In the genomic region with DNA sequence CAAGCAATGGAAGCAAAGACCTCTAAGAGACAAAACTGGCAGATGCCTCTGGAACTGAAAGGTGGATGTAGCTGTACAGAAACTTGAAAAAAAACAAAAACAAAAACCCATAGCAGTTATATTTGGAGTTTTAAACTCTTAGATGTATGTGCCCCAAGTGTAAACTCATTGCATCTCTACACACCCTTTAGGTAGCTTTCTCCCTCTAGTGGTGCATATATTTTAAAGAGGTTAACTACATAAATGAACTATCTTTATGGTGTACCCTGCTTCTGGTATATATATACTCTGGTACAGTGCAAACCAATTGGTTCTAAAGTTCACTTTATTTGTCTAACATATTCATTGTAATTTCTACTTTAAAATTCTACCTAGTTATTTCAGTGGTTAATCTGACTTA, we compare ENCODE assay signal across 22 cellular contexts.
A peak's percentile ranks its signal among the peaks of the same experiment; 100 is the strongest.
DNase-seq lines count a peak whose midpoint lies in the region; ATAC-seq and TF ChIP-seq lines count a peak whose summit lies in the region.
"Had no signal": no experiment of that assay in that cellular context is flagged by ENCODE, and none has a peak within 500 bp of the region (broad histone marks: within the 10 kb centered on the region; RNA-seq: fewer than 3 reads in every experiment).

No MANE protein-coding gene starts in this region.

- H2BK12ac ChIP-seq in H9 (ENCODE audit: insufficient read length, low read depth, low read length), result no peak overlapping the region

- no peak overlapping the region for H3K4me3 ChIP-seq in AG04450 (ENCODE audit: low read depth, low read length)
- H3K4me3 ChIP-seq: ovary, thyroid gland had no signal

- H3K27ac ChIP-seq in AG04450 (ENCODE audit: low read depth, low read length), result no peak overlapping the region
- no peak overlapping the region for H3K27ac ChIP-seq in H9 (ENCODE audit: insufficient read length, low read depth, low read length)
- H3K27ac ChIP-seq: HL-60, ovary, thyroid gland had no signal

- H3K36me3 Mint-ChIP-seq in H9 (ENCODE audit: insufficient read depth in 1 of 3, low read depth in 3 of 3) (no peaks in the 10 kb centered on the region), glutamatergic neuron (ENCODE audit: unreplicated experiment) (no peaks in the 10 kb centered on the region)
- H3K36me3 Mint-ChIP-seq: activated naive CD8-positive, alpha-beta T cell treated with anti-CD3 and anti-CD28 coated beads for 36 hours had no signal

- H3K9me3 Mint-ChIP-seq in H9 (no peaks in the 10 kb centered on the region), glutamatergic neuron (ENCODE audit: unreplicated experiment) (peaks cover 3% of the 10 kb centered on the region)
- H3K9me3 Mint-ChIP-seq: activated CD4-positive, alpha-beta T cell treated with anti-CD3 and anti-CD28 coated beads, Interleukin-2, amount 10 ng/mL, durations not matched to agents 24 days and 14 days; activated naive CD8-positive, alpha-beta T cell treated with anti-CD3 and anti-CD28 coated beads for 36 hours; activated T-helper 2 cell treated with anti-CD3 and anti-CD28 coated beads, Interferon-gamma antibody, Interleukin-2, Interleukin-4, amounts not matched to agents 10 μg/mL and 5 μg/mL and 100 μg/mL, durations not matched to agents 14 hours and 24 hours and 36 hours had no signal

- H3K27ac Mint-ChIP-seq in H9 (no peak overlapping the region), glutamatergic neuron (ENCODE audit: unreplicated experiment) (peak overlapping the region; percentile 84)
- H3K27ac Mint-ChIP-seq: activated CD4-positive, alpha-beta T cell treated with anti-CD3 and anti-CD28 coated beads, Interleukin-2, amount 10 ng/mL, durations not matched to agents 24 days and 14 days; activated naive CD8-positive, alpha-beta T cell treated with anti-CD3 and anti-CD28 coated beads for 36 hours; activated T-helper 2 cell treated with anti-CD3 and anti-CD28 coated beads, Interferon-gamma antibody, Interleukin-2, Interleukin-4, amounts not matched to agents 10 μg/mL and 5 μg/mL and 100 μg/mL, durations not matched to agents 14 hours and 24 hours and 36 hours had no signal

- H3K4me3 Mint-ChIP-seq in H9, result no peak overlapping the region
- H3K4me3 Mint-ChIP-seq in glutamatergic neuron (ENCODE audit: unreplicated experiment), result no peak overlapping the region
- H3K4me3 Mint-ChIP-seq: activated CD4-positive, alpha-beta T cell treated with anti-CD3 and anti-CD28 coated beads, Interleukin-2, amount 10 ng/mL, durations not matched to agents 24 days and 14 days; activated naive CD8-positive, alpha-beta T cell treated with anti-CD3 and anti-CD28 coated beads for 36 hours had no signal

- H4K91ac ChIP-seq in H9 (ENCODE audit: insufficient read length, low read depth, low read length), result no peak overlapping the region

- no peak overlapping the region for H2BK20ac ChIP-seq in H9 (ENCODE audit: low read depth, low read length, poor library complexity, severe bottlenecking)

- H3K4me2 ChIP-seq in H9 (ENCODE audit: insufficient read depth, insufficient read length, low read length), result no peak overlapping the region

- H3K27me3 ChIP-seq in AG04450 (ENCODE audit: control insufficient read depth, insufficient read depth, low read length) (no peaks in the 10 kb centered on the region), H9 (ENCODE audit: insufficient read depth, low read length) (no peaks in the 10 kb centered on the region)
- H3K27me3 ChIP-seq: ovary, thyroid gland had no signal

- H3K79me1 ChIP-seq in H9 (ENCODE audit: insufficient read depth, low read depth, low read length, poor library complexity, severe bottlenecking), result no peaks in the 10 kb centered on the region

- H3K14ac ChIP-seq in H9 (ENCODE audit: insufficient read depth, low read length), result no peak overlapping the region

- POLR2A ChIA-PET in AG04450 (lab: Yijun Ruan, JAX), result no interaction called here

- no peaks in the 10 kb centered on the region for H3K9me3 ChIP-seq in AG04450 (ENCODE audit: control insufficient read depth, insufficient read depth, low read length)
- H3K9me3 ChIP-seq in H9 (ENCODE audit: control insufficient read depth, low read depth, low read length), result no peaks in the 10 kb centered on the region
- H3K9me3 ChIP-seq: Caco-2, ovary, thyroid gland had no signal

- no peak overlapping the region for H3K18ac ChIP-seq in H9 (ENCODE audit: insufficient read length, low read depth, low read length)

- no peaks in the 10 kb centered on the region for H3K27me3 Mint-ChIP-seq in H9 (ENCODE audit: low read depth)
- H3K27me3 Mint-ChIP-seq in glutamatergic neuron (ENCODE audit: unreplicated experiment), result peaks cover 4% of the 10 kb centered on the region
- H3K27me3 Mint-ChIP-seq: activated CD4-positive, alpha-beta T cell treated with anti-CD3 and anti-CD28 coated beads, Interleukin-2, amount 10 ng/mL, durations not matched to agents 24 days and 14 days; activated naive CD8-positive, alpha-beta T cell treated with anti-CD3 and anti-CD28 coated beads for 36 hours had no signal

- no peak overlapping the region for H3T11ph ChIP-seq in H9 (ENCODE audit: low read length)

- H2AK5ac ChIP-seq in H9 (ENCODE audit: insufficient read length, low read length), result no peak overlapping the region

- DNase-seq in AG04450 (ENCODE audit: low read depth, low spot score) (no peak), H9 (no peak), OCI-M1 (lab: John Stamatoyannopoulos, UW) (peak; percentile 9), glutamatergic neuron (no peak), Ammon's horn (ENCODE audit: low spot score) (no peak)
- no peak for DNase-seq in stimulated activated CD4-positive, alpha-beta T cell treated with anti-CD3 and anti-CD28 coated beads, Interleukin-4, amount 100 ng/mL, for 1 hour
- DNase-seq: activated CD4-positive, alpha-beta T cell treated with anti-CD3 and anti-CD28 coated beads, Interleukin-2, amount 10 ng/mL, durations not matched to agents 24 days and 14 days; activated naive CD8-positive, alpha-beta T cell treated with anti-CD3 and anti-CD28 coated beads for 36 hours; AML-193; Caco-2; IMR-90; left colon; mesenchymal stem cell; NCI-H2029; ovary; SHP77 treated with DMSO at 0.1 percent for 48 hours; stimulated activated CD4-positive, alpha-beta T cell treated with anti-CD3 and anti-CD28 coated beads, Interleukin-1b, Interleukin-23, amount 100 ng/mL, for 48 hours; stimulated activated naive CD4-positive, alpha-beta T cell; thyroid gland had no signal

- H2BK15ac ChIP-seq in H9 (ENCODE audit: low read depth, low read length), result no peak overlapping the region

- H3K56ac ChIP-seq in H9 (ENCODE audit: insufficient read length, low read depth, low read length), result no peak overlapping the region

- H2BK120ac ChIP-seq in H9 (ENCODE audit: low read depth, low read length, poor library complexity, severe bottlenecking), result no peak overlapping the region

- no peak overlapping the region for H2AFZ ChIP-seq in H9 (ENCODE audit: low read length)

- H3K9ac ChIP-seq in H9 (ENCODE audit: extremely low read depth, insufficient read length, low read length), result no peak overlapping the region

- peaks cover 14 to 27% of the 10 kb centered on the region in 2 experiments for H3K4me1 Mint-ChIP-seq in H9
- H3K4me1 Mint-ChIP-seq in glutamatergic neuron (ENCODE audit: low read depth, unreplicated experiment), result peaks cover 33% of the 10 kb centered on the region
- H3K4me1 Mint-ChIP-seq: activated CD4-positive, alpha-beta T cell treated with anti-CD3 and anti-CD28 coated beads, Interleukin-2, amount 10 ng/mL, durations not matched to agents 24 days and 14 days; activated naive CD8-positive, alpha-beta T cell treated with anti-CD3 and anti-CD28 coated beads for 36 hours had no signal

- no peak overlapping the region for H3K23ac ChIP-seq in H9 (ENCODE audit: insufficient read length, low read depth, low read length)

- H4K8ac ChIP-seq in H9 (replicated peaks; ENCODE audit: insufficient read length, low read depth, low read length), result no peak overlapping the region

- no peak for ATAC-seq in HG03571 (IDR thresholded peaks at IDR 0.05; ENCODE audit: unreplicated experiment)
- ATAC-seq: left colon had no signal

- no peaks in the 10 kb centered on the region for H4K20me1 ChIP-seq in H9 (ENCODE audit: control insufficient read depth, insufficient read depth, insufficient read length)

- no peak overlapping the region for H2BK5ac ChIP-seq in H9 (ENCODE audit: insufficient read length, low read length)

- peak; percentile 34 for TF ChIP-seq CTCF in AG04450 (IDR thresholded peaks at IDR 0.05; ENCODE audit: low read depth, low read length)
- TF ChIP-seq CTCF in H9 (conservative IDR thresholded peaks at IDR 0.05), result peak; percentile 45; the same call in 2 of the 3 replicates
- TF ChIP-seq CTCF in glutamatergic neuron (IDR thresholded peaks at IDR 0.05; ENCODE audit: partially characterized antibody, unreplicated experiment), result peak; percentile 51

- H3K23me2 ChIP-seq in H9 (ENCODE audit: insufficient read length, low read depth, low read length, poor library complexity, severe bottlenecking), result no peaks in the 10 kb centered on the region

- CTCF ChIA-PET in AG04450 (lab: Charles Lee), result interaction anchor here (0.8 to 1.2 kb wide), 2 partner anchors 19 to 23 kb away, joined by 3 to 4 read pairs; no protein-coding TSS in a partner anchor

- no peaks in the 10 kb centered on the region; the same call in 1 of the 2 replicates for H3K4me1 ChIP-seq in H9 (ENCODE audit: insufficient read depth, low read length)
- H3K4me1 ChIP-seq: Caco-2, thyroid gland had no signal

- no peaks in the 10 kb centered on the region for H3K79me2 ChIP-seq in H9 (ENCODE audit: insufficient read depth, low read length)

- no peak overlapping the region for H4K5ac ChIP-seq in H9 (ENCODE audit: insufficient read length, low read depth, low read length)

- H3K4ac ChIP-seq in H9 (ENCODE audit: low read depth, low read length), result no peak overlapping the region
